Comparison of ENCODE assay signal across 1 cellular context in genomic region chr16:57485091-57485915, GRCh38.
TF ChIP-seq lines count a peak whose summit lies in the region.

No MANE protein-coding gene starts in this region.

TF ChIP-seq in HepG2, 621 proteins besides CTCF, POLR2A, EP300 and RAD21 (continued from another document and continues in another):
- TF ChIP-seq AHDC1 (CRISPR knock-in tag; IDR thresholded peaks at IDR 0.05; ENCODE audit: borderline replicate concordance) (no peak), ZNF263 (CRISPR knock-in tag; IDR thresholded peaks at IDR 0.05) (no peak), HNF1A (IDR thresholded peaks at IDR 0.05; ENCODE audit: low read depth) (no peak), HNF1A (CRISPR knock-in tag; IDR thresholded peaks at IDR 0.05; ENCODE audit: borderline replicate concordance) (no peak), MED8 (CRISPR knock-in tag; IDR thresholded peaks at IDR 0.05; ENCODE audit: insufficient replicate concordance) (no peak), BCL6 (CRISPR knock-in tag; IDR thresholded peaks at IDR 0.05) (0 out of 2 replicates have a peak, but pooled peaks have one; percentile 10), ZNF124 (CRISPR knock-in tag; IDR thresholded peaks at IDR 0.05) (no peak), ZNF264 (CRISPR knock-in tag; IDR thresholded peaks at IDR 0.05) (no peak), BORCS8-MEF2B (CRISPR knock-in tag; IDR thresholded peaks at IDR 0.05) (peak; percentile 48; the same call in 1 of the 2 replicates), RNF219 (CRISPR knock-in tag; IDR thresholded peaks at IDR 0.05) (no peak), ATRX (CRISPR knock-in tag; IDR thresholded peaks at IDR 0.05; ENCODE audit: borderline replicate concordance) (no peak), ZNF280D (CRISPR knock-in tag; IDR thresholded peaks at IDR 0.05) (no peak), ZNF777 (CRISPR knock-in tag; IDR thresholded peaks at IDR 0.05) (no peak), ZMAT3 (CRISPR knock-in tag; conservative IDR thresholded peaks at IDR 0.05) (no peak), RXRB (CRISPR knock-in tag; IDR thresholded peaks at IDR 0.05; ENCODE audit: borderline replicate concordance) (0 out of 2 replicates have a peak, but pooled peaks have one; percentile 26), SRY (CRISPR knock-in tag; IDR thresholded peaks at IDR 0.05) (0 out of 2 replicates have a peak, but pooled peaks have one; percentile 24), NONO (IDR thresholded peaks at IDR 0.05) (no peak), NONO (CRISPR knock-in tag; conservative IDR thresholded peaks at IDR 0.05) (no peak), TCF7L2 (IDR thresholded peaks at IDR 0.05; ENCODE audit: low read depth, low read length) (no peak), ATF7-NPFF (CRISPR knock-in tag; IDR thresholded peaks at IDR 0.05; ENCODE audit: low read depth) (0 out of 2 replicates have a peak, but pooled peaks have one; percentile 33), KMT2A (CRISPR knock-in tag; IDR thresholded peaks at IDR 0.05) (no peak), ZNF674 (CRISPR knock-in tag; IDR thresholded peaks at IDR 0.05; ENCODE audit: low read depth) (no peak), ATF6 (CRISPR knock-in tag; conservative IDR thresholded peaks at IDR 0.05) (no peak), ZSCAN21 (CRISPR knock-in tag; IDR thresholded peaks at IDR 0.05; ENCODE audit: borderline replicate concordance) (0 out of 2 replicates have a peak, but pooled peaks have one; percentile 58), ZNF644 (CRISPR knock-in tag; IDR thresholded peaks at IDR 0.05; ENCODE audit: low read depth) (no peak), ARID4A (CRISPR knock-in tag; IDR thresholded peaks at IDR 0.05; ENCODE audit: borderline replicate concordance) (no peak), KDM3A (CRISPR knock-in tag; IDR thresholded peaks at IDR 0.05; ENCODE audit: low read depth) (0 out of 2 replicates have a peak, but pooled peaks have one; percentile 17), NR2C2 (CRISPR knock-in tag; IDR thresholded peaks at IDR 0.05; ENCODE audit: borderline replicate concordance) (no peak), ZNF607 (CRISPR knock-in tag; IDR thresholded peaks at IDR 0.05; ENCODE audit: borderline replicate concordance) (0 out of 2 replicates have a peak, but pooled peaks have one; percentile 1), CEBPG (CRISPR knock-in tag; IDR thresholded peaks at IDR 0.05) (no peak), RELA (CRISPR knock-in tag; IDR thresholded peaks at IDR 0.05) (no peak), YY1 (IDR thresholded peaks at IDR 0.05; ENCODE audit: insufficient read depth, insufficient replicate concordance, low read depth, low read length) (no peak), RFX1 (IDR thresholded peaks at IDR 0.05) (no peak), ZBTB39 (CRISPR knock-in tag; IDR thresholded peaks at IDR 0.05) (no peak), BRD4 (CRISPR knock-in tag; IDR thresholded peaks at IDR 0.05) (no peak)
